Comparison of ENCODE assay signal across 26 cellular contexts in the genomic region with DNA sequence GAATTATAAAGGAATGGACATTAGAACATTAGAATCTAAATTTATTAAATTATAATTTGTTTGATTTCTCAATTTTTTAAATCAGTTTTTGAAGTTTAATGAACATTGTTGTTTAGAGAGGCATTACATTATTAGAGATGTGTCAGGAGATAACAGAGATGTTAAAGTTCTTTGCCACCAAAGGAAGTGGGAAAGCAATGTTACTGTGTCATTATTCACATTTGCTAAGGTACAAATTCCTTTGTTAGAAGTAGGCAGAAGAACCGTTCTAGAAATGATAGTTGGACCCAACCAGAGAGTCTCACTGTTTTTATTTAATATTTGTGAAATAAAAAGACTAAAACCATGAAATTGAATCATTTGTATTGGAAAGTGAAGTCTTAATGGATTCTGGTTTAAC.
"Had no signal": no experiment of that assay in that cellular context is flagged by ENCODE, and none has a peak within 500 bp of the region (broad histone marks: within the 10 kb centered on the region; RNA-seq: fewer than 3 reads in every experiment).

No MANE protein-coding gene starts in this region.

- H3K4me3 Mint-ChIP-seq: dendritic cell treated with granulocyte-macrophage colony-stimulating factor and Interleukin-4, amounts not matched to agents 40 ng/mL and 50 ng/mL, for 4 days; natural killer cell treated with Interleukin-12 subunit alpha and Interleukin-12 subunit beta and Interleukin-15 and Interleukin-18, amount 100 ng/mL, for 72 hours; neural progenitor cell; stimulated activated naive B cell treated with anti-CD40 and anti-IgM and Interleukin-4, amounts not matched to agents 10 μg/mL and 1 μg/mL and 100 μg/mL, for 72 hours; stimulated activated naive CD8-positive, alpha-beta T cell treated with anti-CD3 and anti-CD28 coated beads, Interleukin-15, amount 100 ng/mL, for 72 hours had no signal

- H3K9ac ChIP-seq: neural progenitor cell had no signal

- ATAC-seq: heart left ventricle; left colon; left ventricle myocardium superior; natural killer cell treated with Interleukin-12 subunit alpha and Interleukin-12 subunit beta and Interleukin-15 and Interleukin-18, amount 100 ng/mL, for 72 hours; pancreas; right cardiac atrium; stimulated activated naive B cell treated with anti-CD40 and anti-IgM and Interleukin-4, amounts not matched to agents 10 μg/mL and 1 μg/mL and 100 μg/mL, for 72 hours; stimulated activated naive CD8-positive, alpha-beta T cell treated with anti-CD3 and anti-CD28 coated beads, Interleukin-15, amount 100 ng/mL, for 72 hours had no signal

- H3K27ac Mint-ChIP-seq: dendritic cell treated with granulocyte-macrophage colony-stimulating factor and Interleukin-4, amounts not matched to agents 40 ng/mL and 50 ng/mL, for 4 days; neural progenitor cell; progenitor cell of endocrine pancreas; stimulated activated naive B cell treated with anti-CD40 and anti-IgM and Interleukin-4, amounts not matched to agents 10 μg/mL and 1 μg/mL and 100 μg/mL, for 72 hours; stimulated activated naive CD8-positive, alpha-beta T cell treated with anti-CD3 and anti-CD28 coated beads, Interleukin-15, amount 100 ng/mL, for 72 hours had no signal

- FAIRE-seq: colon, endothelial cell of umbilical vein, pancreas had no signal

- H3K27ac ChIP-seq: heart left ventricle, neural progenitor cell, pancreas, thoracic aorta, transverse colon had no signal

- H3K9me3 ChIP-seq: heart left ventricle, pancreas, spleen, thoracic aorta, transverse colon had no signal

- DNase-seq: erythroblast; heart left ventricle; hippocampal formation; left colon; left ventricle myocardium superior; mesenchymal stem cell; midbrain; nucleus accumbens; pancreas; right cardiac atrium; spleen; stimulated activated CD4-positive, alpha-beta T cell treated with anti-CD3 and anti-CD28 coated beads, Interleukin-15, amount 100 ng/mL, for 24 hours; stimulated activated CD4-positive, alpha-beta T cell treated with anti-CD3 and anti-CD28 coated beads, Interleukin-1b, Interleukin-23, amount 100 ng/mL, for 48 hours; stimulated activated CD4-positive, alpha-beta T cell treated with anti-CD3 and anti-CD28 coated beads, Interleukin-4, amount 100 ng/mL, for 24 hours; stimulated activated naive B cell treated with anti-CD40 and anti-IgM and Interleukin-4, amounts not matched to agents 10 μg/mL and 1 μg/mL and 100 μg/mL, for 72 hours; stimulated activated naive CD8-positive, alpha-beta T cell treated with anti-CD3 and anti-CD28 coated beads, Interleukin-15, amount 100 ng/mL, for 72 hours; substantia nigra; transverse colon had no signal

- H3K9me3 Mint-ChIP-seq: dendritic cell treated with granulocyte-macrophage colony-stimulating factor and Interleukin-4, amounts not matched to agents 40 ng/mL and 50 ng/mL, for 4 days; natural killer cell treated with Interleukin-12 subunit alpha and Interleukin-12 subunit beta and Interleukin-15 and Interleukin-18, amount 100 ng/mL, for 72 hours; neural progenitor cell; stimulated activated naive B cell treated with anti-CD40 and anti-IgM and Interleukin-4, amounts not matched to agents 10 μg/mL and 1 μg/mL and 100 μg/mL, for 72 hours had no signal

- H3K27me3 Mint-ChIP-seq: dendritic cell treated with granulocyte-macrophage colony-stimulating factor and Interleukin-4, amounts not matched to agents 40 ng/mL and 50 ng/mL, for 4 days; natural killer cell treated with Interleukin-12 subunit alpha and Interleukin-12 subunit beta and Interleukin-15 and Interleukin-18, amount 100 ng/mL, for 72 hours; progenitor cell of endocrine pancreas; stimulated activated naive B cell treated with anti-CD40 and anti-IgM and Interleukin-4, amounts not matched to agents 10 μg/mL and 1 μg/mL and 100 μg/mL, for 72 hours; stimulated activated naive CD8-positive, alpha-beta T cell treated with anti-CD3 and anti-CD28 coated beads, Interleukin-15, amount 100 ng/mL, for 72 hours had no signal

- H2AFZ ChIP-seq: neural progenitor cell had no signal

- H3K4me3 ChIP-seq: heart left ventricle, lung, neural progenitor cell, pancreas, spleen, thoracic aorta, transverse colon had no signal

- H3K27me3 ChIP-seq: heart left ventricle, neural progenitor cell, pancreas, spleen, transverse colon had no signal

- H3K4me2 ChIP-seq: neural progenitor cell had no signal

- H3K4me1 ChIP-seq: pancreas had no signal

- H3K36me3 ChIP-seq: neural progenitor cell, pancreas, transverse colon had no signal
